Comparison of ENCODE assay signal across 22 cellular contexts in the genomic region with DNA sequence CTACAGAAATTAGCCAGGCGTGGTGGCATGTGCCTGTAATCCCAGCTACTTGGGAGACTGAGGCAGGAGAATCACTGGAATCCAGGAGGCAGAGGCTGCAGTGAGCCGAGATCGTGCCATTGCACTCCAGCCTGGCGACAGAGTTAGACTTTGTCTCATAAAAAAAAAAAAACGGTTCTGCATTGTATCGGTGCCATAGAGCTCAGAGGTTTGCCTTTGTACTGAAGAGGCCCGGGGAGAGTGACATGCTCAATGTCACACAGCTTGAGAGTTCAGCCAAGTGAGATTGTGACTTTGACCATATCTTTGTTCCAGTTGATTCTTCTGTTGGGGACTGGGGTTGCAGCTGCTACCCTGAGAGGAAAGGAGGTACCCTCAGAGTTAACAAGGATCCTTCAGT.
"Had no signal": no experiment of that assay in that cellular context is flagged by ENCODE, and none has a peak within 500 bp of the region (broad histone marks: within the 10 kb centered on the region; RNA-seq: fewer than 3 reads in every experiment).

No MANE protein-coding gene starts in this region.

- H3K4me3 Mint-ChIP-seq: activated CD8-positive, alpha-beta T cell treated with anti-CD3 and anti-CD28 coated beads, Interleukin-2, amount 10 ng/mL, durations not matched to agents 7 days and 5 days; activated naive CD4-positive, alpha-beta T cell treated with anti-CD3 and anti-CD28 coated beads, Interleukin-2, amount 50 U/mL, for 24 hours; T-helper 1 cell treated with Interleukin-12 subunit alpha and Interleukin-12 subunit beta and Interleukin-4 antibody, amounts not matched to agents 30 μg/mL and 1 μg/mL, for 36 hours; WTC11 had no signal

- ATAC-seq: activated CD8-positive, alpha-beta T cell treated with anti-CD3 and anti-CD28 coated beads, Interleukin-2, amount 10 ng/mL, durations not matched to agents 7 days and 5 days; WTC11 had no signal

- DNase-seq: activated CD4-positive, alpha-beta T cell treated with anti-CD3 and anti-CD28 coated beads, Interleukin-2, amount 50 U/mL, for 4 hours; activated CD8-positive, alpha-beta memory T cell treated with anti-CD3 and anti-CD28 coated beads, Interleukin-2, amount 50 U/mL, for 48 hours; activated CD8-positive, alpha-beta T cell treated with anti-CD3 and anti-CD28 coated beads, Interleukin-2, amount 10 ng/mL, durations not matched to agents 7 days and 5 days; activated T-cell treated with anti-CD3 and anti-CD28 coated beads, Interleukin-2, amount 50 U/mL, for 1 hour; aorta; central memory CD4-positive, alpha-beta T cell; MG63; NCI-H1105; NCI-H1436; NCI-H1694 treated with DMSO at 0.1 percent for 48 hours; NCI-H2029 treated with DMSO at 0.1 percent for 48 hours; NCI-H510A treated with DMSO at 0.1 percent for 48 hours; NCI-H69; NK-92 treated with Interleukin-12 subunit alpha and Interleukin-12 subunit beta, amount 100 ng/mL, for 24 hours; Peyer's patch; SHP77 had no signal

- H3K27me3 Mint-ChIP-seq: activated naive CD4-positive, alpha-beta T cell treated with anti-CD3 and anti-CD28 coated beads, Interleukin-2, amount 50 U/mL, for 24 hours had no signal

- H3K9me3 ChIP-seq: MG63, Peyer's patch, SJSA1 had no signal

- H3K9ac ChIP-seq: KMS-11 had no signal

- H3K4me3 ChIP-seq: MG63, Peyer's patch, SJSA1 had no signal

- H3K27me3 ChIP-seq: MG63, Peyer's patch, SJSA1 had no signal

- FAIRE-seq: bronchial epithelial cell had no signal

- H3K4me2 ChIP-seq: KMS-11 had no signal

- H3K9me3 Mint-ChIP-seq: activated naive CD4-positive, alpha-beta T cell treated with anti-CD3 and anti-CD28 coated beads, Interleukin-2, amount 50 U/mL, for 24 hours; T-helper 1 cell treated with Interleukin-12 subunit alpha and Interleukin-12 subunit beta and Interleukin-4 antibody, amounts not matched to agents 30 μg/mL and 1 μg/mL, for 36 hours; WTC11 had no signal

- H3K27ac Mint-ChIP-seq: activated naive CD4-positive, alpha-beta T cell treated with anti-CD3 and anti-CD28 coated beads, Interleukin-2, amount 50 U/mL, for 24 hours; T-helper 1 cell treated with Interleukin-12 subunit alpha and Interleukin-12 subunit beta and Interleukin-4 antibody, amounts not matched to agents 30 μg/mL and 1 μg/mL, for 36 hours had no signal

- H3K27ac ChIP-seq: KMS-11, Peyer's patch, SJSA1 had no signal
